Comparison of ENCODE assay signal across 19 cellular contexts in the genomic region with DNA sequence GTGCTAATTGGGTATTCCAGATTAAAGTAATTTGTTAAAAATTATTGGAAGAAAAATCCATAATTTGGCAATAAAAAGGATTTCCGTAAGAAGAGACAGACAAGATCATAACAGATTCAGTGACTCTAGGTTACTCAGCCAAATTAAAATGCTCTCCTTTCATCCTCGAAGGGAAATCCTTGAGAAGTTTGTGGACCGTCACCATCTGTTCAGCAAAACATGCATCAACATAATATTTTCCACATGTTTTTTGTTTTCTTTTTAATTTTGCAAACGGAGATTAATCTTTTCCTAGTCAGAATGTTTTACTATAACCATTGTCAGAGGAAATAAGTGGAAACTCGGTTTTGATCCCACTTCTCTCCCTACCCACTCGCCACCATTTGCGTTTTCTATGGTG.
DNase-seq lines count a peak whose midpoint lies in the region; ATAC-seq, FAIRE-seq and TF ChIP-seq lines count a peak whose summit lies in the region.
"Had no signal": no experiment of that assay in that cellular context is flagged by ENCODE, and none has a peak within 500 bp of the region (broad histone marks: within the 10 kb centered on the region; RNA-seq: fewer than 3 reads in every experiment).

No MANE protein-coding gene starts in this region.

- no TSS peak for BruUV-seq in OCI-LY7 (replicated peaks; lab: Mats Ljungman, UMichigan)

- CTCF ChIA-PET in OCI-LY7 (lab: Charles Lee; ENCODE audit: unreplicated experiment) = interaction anchor here (0.6 kb wide), 1 partner anchor 211 kb away, joined by 3 read pairs; no protein-coding TSS in a partner anchor
- CTCF ChIA-PET in activated naive CD4-positive, alpha-beta T cell treated with anti-CD3 and anti-CD28 coated beads, Interleukin-2, amount 10 ng/mL, durations not matched to agents 7 days and 5 days (lab: Charles Lee) = no interaction called here

- POLR2A ChIA-PET in OCI-LY7 (lab: Charles Lee) = no interaction called here

- no peaks in the 10 kb centered on the region for H3K36me3 ChIP-seq in OCI-LY7 (ENCODE audit: insufficient read depth, low read length)
- H3K36me3 ChIP-seq: BE2C, SJCRH30 had no signal

- no peak overlapping the region for H3K4me2 ChIP-seq in OCI-LY7 (ENCODE audit: low read length)

- H3K27ac ChIP-seq in OCI-LY7 (ENCODE audit: low read depth, low read length, poor library complexity, severe bottlenecking) = no peak overlapping the region
- H3K27ac ChIP-seq: HL-60 had no signal

- peaks cover 65% of the 10 kb centered on the region for H3K4me1 Mint-ChIP-seq in osteocyte (ENCODE audit: unreplicated experiment)
- no peaks in the 10 kb centered on the region for H3K4me1 Mint-ChIP-seq in activated naive CD4-positive, alpha-beta T cell treated with anti-CD3 and anti-CD28 coated beads, Interleukin-2, amount 10 ng/mL, durations not matched to agents 7 days and 5 days
- H3K4me1 Mint-ChIP-seq in natural killer cell treated with Interleukin-12 subunit alpha and Interleukin-12 subunit beta and Interleukin-15 and Interleukin-18, amount 100 ng/mL, for 72 hours (ENCODE audit: low read depth in 2 of 2) = peaks cover 3 to 4% of the 10 kb centered on the region in 2 donors

- no peaks in the 10 kb centered on the region for H3K9me3 Mint-ChIP-seq in osteocyte (ENCODE audit: unreplicated experiment)
- H3K9me3 Mint-ChIP-seq in activated naive CD4-positive, alpha-beta T cell treated with anti-CD3 and anti-CD28 coated beads, Interleukin-2, amount 10 ng/mL, durations not matched to agents 7 days and 5 days = no peaks in the 10 kb centered on the region
- H3K9me3 Mint-ChIP-seq in natural killer cell treated with Interleukin-12 subunit alpha and Interleukin-12 subunit beta and Interleukin-15 and Interleukin-18, amount 100 ng/mL, for 72 hours = no peaks in the 10 kb centered on the region
- H3K9me3 Mint-ChIP-seq: CD4-positive, alpha-beta T cell had no signal

- peak; percentile 92 for FAIRE-seq in endometrium (lab: Jason Lieb, UNC)
- FAIRE-seq: GM12878, H1 had no signal

- no peaks in the 10 kb centered on the region for H4K20me1 ChIP-seq in OCI-LY7 (ENCODE audit: insufficient read depth, low read length)

- intact Hi-C loops in OCI-LY7 (cut with micrococcal nuclease; ENCODE audit: unreplicated experiment) = no loop called here

- H2AFZ ChIP-seq in OCI-LY7 (ENCODE audit: low read length) = peak overlapping the region; percentile 43; the same call in 1 of the 2 replicates

- no peaks in the 10 kb centered on the region for H3K9me2 ChIP-seq in OCI-LY7 (ENCODE audit: insufficient read depth, low read length)

- no peaks in the 10 kb centered on the region for H3K79me2 ChIP-seq in OCI-LY7 (ENCODE audit: insufficient read depth, low read depth, low read length)

- DNase-seq in AG20443 (ENCODE audit: low spot score) (peak; percentile 32), OCI-LY7 (ENCODE audit: low spot score) (no peak), osteocyte (ENCODE audit: extremely low spot score, unreplicated experiment) (no peak), Ammon's horn (ENCODE audit: low spot score) (no peak)
- no peak for DNase-seq in activated naive CD4-positive, alpha-beta T cell treated with anti-CD3 and anti-CD28 coated beads, Interleukin-2, amount 10 ng/mL, durations not matched to agents 7 days and 5 days
- no peak for DNase-seq in natural killer cell treated with Interleukin-12 subunit alpha and Interleukin-12 subunit beta and Interleukin-15 and Interleukin-18, amount 100 ng/mL, for 72 hours (ENCODE audit: low spot score)
- DNase-seq: BE2C; CD4-positive, alpha-beta T cell; DMS153; GF-D8; NCI-H1417; NCI-H1930; NCI-H345; NCI-H526 had no signal

- H3K9me3 ChIP-seq in OCI-LY7 (ENCODE audit: low read length) = no peaks in the 10 kb centered on the region
- H3K9me3 ChIP-seq: BE2C, SJCRH30 had no signal

- no peaks in the 10 kb centered on the region for H3K27me3 Mint-ChIP-seq in osteocyte (ENCODE audit: unreplicated experiment)
- peaks cover 4% of the 10 kb centered on the region for H3K27me3 Mint-ChIP-seq in activated naive CD4-positive, alpha-beta T cell treated with anti-CD3 and anti-CD28 coated beads, Interleukin-2, amount 10 ng/mL, durations not matched to agents 7 days and 5 days
- peaks cover 24 to 44% of the 10 kb centered on the region in 2 donors for H3K27me3 Mint-ChIP-seq in natural killer cell treated with Interleukin-12 subunit alpha and Interleukin-12 subunit beta and Interleukin-15 and Interleukin-18, amount 100 ng/mL, for 72 hours

- H3K4me3 ChIP-seq in OCI-LY7 (ENCODE audit: low read depth, low read length, poor library complexity, severe bottlenecking) = no peak overlapping the region
- H3K4me3 ChIP-seq: GM12878 had no signal

- TF ChIP-seq CTCF in OCI-LY7 (conservative IDR thresholded peaks at IDR 0.05; ENCODE audit: low read length) (no peak), osteocyte (IDR thresholded peaks at IDR 0.05) (no peak)

- no peak for ATAC-seq in natural killer cell treated with Interleukin-12 subunit alpha and Interleukin-12 subunit beta and Interleukin-15 and Interleukin-18, amount 100 ng/mL, for 72 hours
- ATAC-seq: GM12878 had no signal

- H3K36me3 Mint-ChIP-seq in osteocyte (ENCODE audit: unreplicated experiment) = no peaks in the 10 kb centered on the region
- H3K36me3 Mint-ChIP-seq in activated naive CD4-positive, alpha-beta T cell treated with anti-CD3 and anti-CD28 coated beads, Interleukin-2, amount 10 ng/mL, durations not matched to agents 7 days and 5 days = no peaks in the 10 kb centered on the region
- no peaks in the 10 kb centered on the region for H3K36me3 Mint-ChIP-seq in natural killer cell treated with Interleukin-12 subunit alpha and Interleukin-12 subunit beta and Interleukin-15 and Interleukin-18, amount 100 ng/mL, for 72 hours

- H3K4me1 ChIP-seq in OCI-LY7 (ENCODE audit: insufficient read depth, low read length, poor library complexity, severe bottlenecking) = no peaks in the 10 kb centered on the region
- H3K4me1 ChIP-seq: BE2C had no signal

- H3K4me3 Mint-ChIP-seq in osteocyte (ENCODE audit: unreplicated experiment) = peak overlapping the region; percentile 51
- no peak overlapping the region for H3K4me3 Mint-ChIP-seq in activated naive CD4-positive, alpha-beta T cell treated with anti-CD3 and anti-CD28 coated beads, Interleukin-2, amount 10 ng/mL, durations not matched to agents 7 days and 5 days
- H3K4me3 Mint-ChIP-seq in natural killer cell treated with Interleukin-12 subunit alpha and Interleukin-12 subunit beta and Interleukin-15 and Interleukin-18, amount 100 ng/mL, for 72 hours = no peak overlapping the region
- H3K4me3 Mint-ChIP-seq: CD4-positive, alpha-beta T cell had no signal

- peak overlapping the region; percentile 83 for H3K27ac Mint-ChIP-seq in osteocyte (ENCODE audit: unreplicated experiment)
- no peak overlapping the region for H3K27ac Mint-ChIP-seq in activated naive CD4-positive, alpha-beta T cell treated with anti-CD3 and anti-CD28 coated beads, Interleukin-2, amount 10 ng/mL, durations not matched to agents 7 days and 5 days
- no peak overlapping the region for H3K27ac Mint-ChIP-seq in natural killer cell treated with Interleukin-12 subunit alpha and Interleukin-12 subunit beta and Interleukin-15 and Interleukin-18, amount 100 ng/mL, for 72 hours
- H3K27ac Mint-ChIP-seq: CD4-positive, alpha-beta T cell had no signal
